13 cellular contexts compared by ENCODE assay signal in genomic region chr19:8332976-8333770, GRCh38. TPM values are rescaled to one million over a fixed set of nuclear protein-coding genes. Genes with fewer than 3 reads are reported as not detected.
DNase-seq lines count a peak whose midpoint lies in the region; ATAC-seq, FAIRE-seq and TF ChIP-seq lines count a peak whose summit lies in the region.
"Had no signal": no experiment of that assay in that cellular context is flagged by ENCODE, and none has a peak within 500 bp of the region (broad histone marks: within the 10 kb centered on the region; RNA-seq: fewer than 3 reads in every experiment).

No MANE protein-coding gene starts in this region.

- no peak overlapping the region for H3K18ac ChIP-seq in IMR-90 (ENCODE audit: low read depth, low read length)

- H2BK15ac ChIP-seq in IMR-90 (ENCODE audit: low read depth, low read length) = no peak overlapping the region

- H3K9me3 ChIP-seq in A549 (no peaks in the 10 kb centered on the region), IMR-90 (ENCODE audit: control insufficient read depth, insufficient read depth, low read length) (no peaks in the 10 kb centered on the region), iPS-15b (ENCODE audit: control insufficient read depth, insufficient read depth, low read length) (no peaks in the 10 kb centered on the region)
- no peaks in the 10 kb centered on the region for H3K9me3 ChIP-seq in CD4-positive, alpha-beta memory T cell (ENCODE audit: control insufficient read depth in 1 of 2, low read length in 2 of 2)
- H3K9me3 ChIP-seq: esophagus muscularis mucosa, upper lobe of left lung had no signal

- no peak overlapping the region for H2BK20ac ChIP-seq in IMR-90 (ENCODE audit: low read depth, low read length)

- H3K14ac ChIP-seq in IMR-90 (replicated peaks; ENCODE audit: low read depth, low read length) = no peak overlapping the region

- H3K4me3 Mint-ChIP-seq in CD4-positive, alpha-beta memory T cell = no peak overlapping the region

- H3K9me3 Mint-ChIP-seq in CD4-positive, alpha-beta memory T cell = no peaks in the 10 kb centered on the region
- H3K9me3 Mint-ChIP-seq: activated naive CD4-positive, alpha-beta T cell treated with anti-CD3 and anti-CD28 coated beads, Interleukin-2, amount 50 U/mL, for 72 hours; IgD-negative memory B cell had no signal

- H3K56ac ChIP-seq in IMR-90 (ENCODE audit: extremely low read depth, insufficient read depth, low read length) = no peak overlapping the region

- dilution Hi-C loops in IMR-90 (cut with HindIII; ENCODE audit: low sequenced_read_pairs, unreplicated experiment) = no loop called here

- ATAC-seq in A549 (no peak), IMR-90 (ENCODE audit: low read depth) (no peak)
- ATAC-seq: activated naive CD4-positive, alpha-beta T cell treated with anti-CD3 and anti-CD28 coated beads, Interleukin-2, amount 50 U/mL, for 72 hours had no signal

- H3K9me1 ChIP-seq in IMR-90 (ENCODE audit: insufficient read depth, low read length) = no peaks in the 10 kb centered on the region

- H4K20me1 ChIP-seq in IMR-90 (ENCODE audit: insufficient read depth, low read length) = no peaks in the 10 kb centered on the region

- BruUV-seq in IMR-90 (replicated peaks; lab: Mats Ljungman, UMichigan) = no TSS peak

- FAIRE-seq in A549 (lab: Jason Lieb, UNC) = no peak

- intact Hi-C loops in IMR-90 (cut with micrococcal nuclease) = no loop called here
- intact Hi-C loops in CD4-positive, alpha-beta memory T cell (cut with micrococcal nuclease) = no loop called here

- no peak for TF ChIP-seq CTCF in A549 (IDR thresholded peaks at IDR 0.05)
- no peak for TF ChIP-seq CTCF in IMR-90 (conservative IDR thresholded peaks at IDR 0.05; ENCODE audit: low read depth, low read length)

- H3K4me1 ChIP-seq in A549 (peaks cover 7% of the 10 kb centered on the region; the same call in 2 of the 3 replicates), IMR-90 (ENCODE audit: control insufficient read depth, insufficient read depth, low read length) (no peaks in the 10 kb centered on the region), iPS-15b (ENCODE audit: control insufficient read depth, insufficient read depth, low read length) (no peaks in the 10 kb centered on the region)
- peaks cover 7% of the 10 kb centered on the region for H3K4me1 ChIP-seq in CD4-positive, alpha-beta memory T cell (ENCODE audit: insufficient read depth, low read length)

- H2BK5ac ChIP-seq in IMR-90 (ENCODE audit: low read depth, low read length, poor library complexity, severe bottlenecking) = no peak overlapping the region

- no peak overlapping the region for H4K91ac ChIP-seq in IMR-90 (ENCODE audit: insufficient read depth, low read depth, low read length)

- H3K9ac ChIP-seq in IMR-90 (ENCODE audit: low read depth, low read length) (no peak overlapping the region), iPS-15b (ENCODE audit: low read depth, low read length) (no peak overlapping the region)

- no peak overlapping the region for H2AK9ac ChIP-seq in IMR-90 (replicated peaks; ENCODE audit: low read depth, low read length, poor library complexity)

- H4K5ac ChIP-seq in IMR-90 (ENCODE audit: low read depth, low read length) = no peak overlapping the region

- H3K27me3 Mint-ChIP-seq in CD4-positive, alpha-beta memory T cell = peaks cover 8% of the 10 kb centered on the region in 2 donors

- H3K36me3 Mint-ChIP-seq in CD4-positive, alpha-beta memory T cell = no peaks in the 10 kb centered on the region
- H3K36me3 Mint-ChIP-seq: activated naive CD4-positive, alpha-beta T cell treated with anti-CD3 and anti-CD28 coated beads, Interleukin-2, amount 50 U/mL, for 72 hours had no signal

- H2AK5ac ChIP-seq in IMR-90 (ENCODE audit: low read depth, low read length) = no peak overlapping the region

- peak overlapping the region; percentile 95; the same call in 2 of the 3 replicates for H3K4me2 ChIP-seq in A549
- H3K4me2 ChIP-seq in IMR-90 (ENCODE audit: low read depth, low read length) = no peak overlapping the region

- H2AFZ ChIP-seq in IMR-90 (replicated peaks; ENCODE audit: low read length, poor library complexity) = peak overlapping the region; percentile 49

- 87% methylated on average over 24 of the region's 53 CpGs for WGBS in A549 (ENCODE audit: missing lambda C conversion rate)
- WGBS in IMR-90 (ENCODE audit: extremely low coverage in 2 of 2, insufficient read length in 1 of 2), 2 experiments = 13% methylated on average over 28 of the region's 53 CpGs; no CpG with 5 or more reads in 1 of the 2 experiments

- CTCF ChIA-PET in A549 (lab: Yijun Ruan, JAX) = interaction anchor here (1.5 to 4.7 kb wide), 4 partner anchors 7 to 20 kb away, joined by 5 to 29 read pairs (median 14); no protein-coding TSS in a partner anchor
- CTCF ChIA-PET in IMR-90 (lab: Yijun Ruan, JAX) = no interaction called here
- CTCF ChIA-PET in CD4-positive, alpha-beta memory T cell (lab: Charles Lee; ENCODE audit: partially characterized antibody) = interaction anchor here (1.2 kb wide), 1 partner anchor 18 kb away, joined by 3 read pairs; no protein-coding TSS in a partner anchor

- H3K23ac ChIP-seq in IMR-90 (ENCODE audit: low read depth, low read length) = no peak overlapping the region

- in situ Hi-C loops in IMR-90 (cut with MboI; ENCODE audit: low sequenced_read_pairs) = no loop called here

- H3K27ac ChIP-seq in A549 = no peak overlapping the region
- no peak overlapping the region for H3K27ac ChIP-seq in IMR-90 (ENCODE audit: insufficient read depth, low read length)
- H3K27ac ChIP-seq in CD4-positive, alpha-beta memory T cell (ENCODE audit: low read depth, low read length) = no peak overlapping the region
- H3K27ac ChIP-seq: esophagus muscularis mucosa had no signal

- H3K79me1 ChIP-seq in IMR-90 (ENCODE audit: low read depth in 1 of 2, low read length in 2 of 2) = no peaks in the 10 kb centered on the region

- H3K4me1 Mint-ChIP-seq in CD4-positive, alpha-beta memory T cell = peaks cover 4 to 10% (median 5%) of the 10 kb centered on the region in 4 donors

- no peak for TF ChIP-seq EP300 in A549 (IDR thresholded peaks at IDR 0.05)

- no peak for TF ChIP-seq RAD21 in A549 (conservative IDR thresholded peaks at IDR 0.05 in 1 of 2, IDR thresholded peaks at IDR 0.05 in 1 of 2)
- no peak for TF ChIP-seq RAD21 in IMR-90 (IDR thresholded peaks at IDR 0.05; ENCODE audit: low read length)

- POLR2A ChIA-PET in A549 (lab: Yijun Ruan, JAX) = interaction anchor here (0.6 kb wide), 1 partner anchor 36 kb away, joined by 4 read pairs; no protein-coding TSS in a partner anchor
- POLR2A ChIA-PET in IMR-90 (lab: Charles Lee; ENCODE audit: unreplicated experiment) = no interaction called here
- POLR2A ChIA-PET in CD4-positive, alpha-beta memory T cell (lab: Charles Lee; ENCODE audit: partially characterized antibody) = no interaction called here

- H2BK120ac ChIP-seq in IMR-90 (ENCODE audit: low read depth, low read length) = no peak overlapping the region

- no peaks in the 10 kb centered on the region for H3K36me3 ChIP-seq in IMR-90 (ENCODE audit: control insufficient read depth, insufficient read depth, low read length)
- H3K36me3 ChIP-seq in iPS-15b (ENCODE audit: control insufficient read depth, insufficient read depth, low read length) = no peaks in the 10 kb centered on the region
- no peaks in the 10 kb centered on the region for H3K36me3 ChIP-seq in CD4-positive, alpha-beta memory T cell (ENCODE audit: insufficient read depth, low read length)

- no peak overlapping the region for H4K8ac ChIP-seq in IMR-90 (ENCODE audit: low read depth in 2 of 2, low read length in 2 of 2)

- no peak overlapping the region for H3K4me3 ChIP-seq in A549
- no peak overlapping the region for H3K4me3 ChIP-seq in IMR-90 (ENCODE audit: insufficient read depth, low read depth, low read length)
- peak overlapping the region; percentile 57 for H3K4me3 ChIP-seq in iPS-15b (ENCODE audit: low read depth, low read length)
- H3K4me3 ChIP-seq in CD4-positive, alpha-beta memory T cell (ENCODE audit: low read length in 2 of 2) = no peak overlapping the region

- no peak for DNase-seq in A549 (ENCODE audit: low read depth in 1 of 2, low spot score in 1 of 2)
- no peak for DNase-seq in IMR-90
- no peak for DNase-seq in CD4-positive, alpha-beta memory T cell
- no peak for DNase-seq in NCI-H345 (lab: John Stamatoyannopoulos, UW)
- no peak for DNase-seq in RPMI8226
- DNase-seq: cerebellar nuclear complex, NCI-H1436, NCI-H774 had no signal

- TF ChIP-seq POLR2A in A549 (IDR thresholded peaks at IDR 0.05; ENCODE audit: low read length) (no peak), IMR-90 (IDR thresholded peaks at IDR 0.05; ENCODE audit: low read depth, low read length) (no peak)

- no peak overlapping the region for H3K4ac ChIP-seq in IMR-90 (ENCODE audit: low read depth, low read length)

- H3K27ac Mint-ChIP-seq in CD4-positive, alpha-beta memory T cell = no peak overlapping the region
- H3K27ac Mint-ChIP-seq: activated naive CD4-positive, alpha-beta T cell treated with anti-CD3 and anti-CD28 coated beads, Interleukin-2, amount 50 U/mL, for 72 hours; IgD-negative memory B cell had no signal

- H3K27me3 ChIP-seq in IMR-90 (ENCODE audit: control insufficient read depth, insufficient read depth, low read length) = peaks cover 45% of the 10 kb centered on the region
- peaks cover 37% of the 10 kb centered on the region for H3K27me3 ChIP-seq in iPS-15b (ENCODE audit: control insufficient read depth, insufficient read depth, low read length)
- H3K27me3 ChIP-seq in CD4-positive, alpha-beta memory T cell (ENCODE audit: insufficient read depth, low read length) = peaks cover 9% of the 10 kb centered on the region

RNA-seq across cellular contexts. Expression of gene KANK3, which starts 9.9 kb away (rescaled TPM):
- 1.0 and 1.2 TPM in 2 replicates for polyA plus RNA-seq in A549 (2011; rRNA removed)
- 2.1 and 2.8 TPM in 2 replicates for polyA plus RNA-seq in A549 (2012; cell fraction: cytosol; rRNA removed)
- polyA plus RNA-seq in A549 (2012; cell fraction: nucleus; rRNA removed) = 4.1 and 5.7 TPM in 2 replicates
- polyA plus RNA-seq in A549 (2017; fragmentation: RNase III; extraction: RNeasy Plus Mini Kit Qiagen cat#74134 plus additional on column Dnase treatment) = 1.5 to 1.6 TPM (median 1.5 TPM) in 3 replicates
- 1.2 and 1.5 TPM in 2 replicates for polyA minus RNA-seq in A549 (2011; rRNA and poly(A)+ RNA removed)
- not detected in 2 replicates for total RNA-seq in IMR-90 (2012; rRNA removed)
- polyA plus RNA-seq in IMR-90 (2012; rRNA removed) = 0.04 and 0.07 TPM in 2 replicates
- 0.05 and 0.08 TPM in 2 replicates for polyA plus RNA-seq in IMR-90 (2012; cell fraction: cytosol; rRNA removed)
- 0.18 and 0.84 TPM in 2 replicates for polyA plus RNA-seq in IMR-90 (2012; cell fraction: nucleus; rRNA removed; ENCODE audit: low replicate concordance)
- total RNA-seq in CD4-positive, alpha-beta memory T cell = 1 to 10 TPM; 5.0 to 6.3 TPM
- polyA plus RNA-seq in CD4-positive, alpha-beta memory T cell = 1 to 10 TPM; 1.1 to 1.9 TPM
- polyA plus RNA-seq: IgD-negative memory B cell had no signal

RNA-seq across cellular contexts. Expression of gene RPS28, which starts 11.9 kb away (rescaled TPM):
- polyA plus RNA-seq in A549 (2011; rRNA removed) = 374 and 406 TPM in 2 replicates
- polyA plus RNA-seq in A549 (2012; cell fraction: cytosol; rRNA removed) = 710 and 713 TPM in 2 replicates
- polyA plus RNA-seq in A549 (2012; cell fraction: nucleus; rRNA removed) = 369 and 438 TPM in 2 replicates
- polyA plus RNA-seq in A549 (2017; fragmentation: RNase III; extraction: RNeasy Plus Mini Kit Qiagen cat#74134 plus additional on column Dnase treatment) = 399 to 449 TPM (median 404 TPM) in 3 replicates
- polyA minus RNA-seq in A549 (2011; rRNA and poly(A)+ RNA removed) = 95.9 and 197 TPM in 2 replicates
- total RNA-seq in IMR-90 (2012; rRNA removed) = 104 and 143 TPM in 2 replicates
- 643 and 742 TPM in 2 replicates for polyA plus RNA-seq in IMR-90 (2012; rRNA removed)
- 708 and 845 TPM in 2 replicates for polyA plus RNA-seq in IMR-90 (2012; cell fraction: cytosol; rRNA removed)
- 193 and 240 TPM in 2 replicates for polyA plus RNA-seq in IMR-90 (2012; cell fraction: nucleus; rRNA removed; ENCODE audit: low replicate concordance)
- total RNA-seq in CD4-positive, alpha-beta memory T cell = 1,000 to 10,000 TPM; 2,963 to 3,045 TPM
- polyA plus RNA-seq in CD4-positive, alpha-beta memory T cell = 1,000 to 10,000 TPM; 1,408 to 2,916 TPM

RNA-seq across cellular contexts. Expression of gene NDUFA7, which starts 12.0 kb away (rescaled TPM):
- polyA plus RNA-seq in A549 (2011; rRNA removed) = 29.7 and 44.5 TPM in 2 replicates
- polyA plus RNA-seq in A549 (2012; cell fraction: cytosol; rRNA removed) = 88.3 and 93.3 TPM in 2 replicates
- 74.6 and 91.8 TPM in 2 replicates for polyA plus RNA-seq in A549 (2012; cell fraction: nucleus; rRNA removed)
- 29.0 to 44.0 TPM (median 40.2 TPM) in 3 replicates for polyA plus RNA-seq in A549 (2017; fragmentation: RNase III; extraction: RNeasy Plus Mini Kit Qiagen cat#74134 plus additional on column Dnase treatment)
- polyA minus RNA-seq in A549 (2011; rRNA and poly(A)+ RNA removed) = 35.1 and 58.5 TPM in 2 replicates
- total RNA-seq in IMR-90 (2012; rRNA removed) = 15.8 and 20.6 TPM in 2 replicates
- polyA plus RNA-seq in IMR-90 (2012; rRNA removed) = 50.7 and 67.9 TPM in 2 replicates
- 89.2 and 152 TPM in 2 replicates for polyA plus RNA-seq in IMR-90 (2012; cell fraction: cytosol; rRNA removed)
- polyA plus RNA-seq in IMR-90 (2012; cell fraction: nucleus; rRNA removed; ENCODE audit: low replicate concordance) = 43.7 and 86.3 TPM in 2 replicates
- 10 to 100 TPM; 30.4 to 31.0 TPM for total RNA-seq in CD4-positive, alpha-beta memory T cell
- polyA plus RNA-seq in CD4-positive, alpha-beta memory T cell = 100 to 1,000 TPM; 109 to 115 TPM

RNA-seq across cellular contexts. Expression of gene CD320, which starts 25.0 kb away (rescaled TPM):
- 27.4 and 28.8 TPM in 2 replicates for polyA plus RNA-seq in A549 (2011; rRNA removed)
- polyA plus RNA-seq in A549 (2012; cell fraction: cytosol; rRNA removed) = 130 and 158 TPM in 2 replicates
- 175 and 229 TPM in 2 replicates for polyA plus RNA-seq in A549 (2012; cell fraction: nucleus; rRNA removed)
- 51.9 to 54.2 TPM (median 54.1 TPM) in 3 replicates for polyA plus RNA-seq in A549 (2017; fragmentation: RNase III; extraction: RNeasy Plus Mini Kit Qiagen cat#74134 plus additional on column Dnase treatment)
- 11.4 and 16.0 TPM in 2 replicates for polyA minus RNA-seq in A549 (2011; rRNA and poly(A)+ RNA removed)
- total RNA-seq in IMR-90 (2012; rRNA removed) = 13.3 and 15.8 TPM in 2 replicates
- 78.5 and 101 TPM in 2 replicates for polyA plus RNA-seq in IMR-90 (2012; rRNA removed)
- polyA plus RNA-seq in IMR-90 (2012; cell fraction: cytosol; rRNA removed) = 154 and 169 TPM in 2 replicates
- 36.8 and 84.4 TPM in 2 replicates for polyA plus RNA-seq in IMR-90 (2012; cell fraction: nucleus; rRNA removed; ENCODE audit: low replicate concordance)
- total RNA-seq in CD4-positive, alpha-beta memory T cell = 10 to 100 TPM; 29.6 to 29.7 TPM
- 10 to 100 TPM; 50.3 to 53.5 TPM for polyA plus RNA-seq in CD4-positive, alpha-beta memory T cell

RNA-seq across cellular contexts. Expression of gene ANGPTL4, which starts 30.8 kb away (rescaled TPM):
- polyA plus RNA-seq in A549 (2011; rRNA removed) (30.8 and 32.6 TPM in 2 replicates), A549 (2017; fragmentation: RNase III; extraction: RNeasy Plus Mini Kit Qiagen cat#74134 plus additional on column Dnase treatment) (12.3 to 18.1 TPM (median 15.1 TPM) in 3 replicates), IMR-90 (2012; rRNA removed) (19.1 and 21.5 TPM in 2 replicates)
- polyA plus RNA-seq in A549 (2012; cell fraction: cytosol; rRNA removed) = 48.7 and 67.4 TPM in 2 replicates
- 203 and 238 TPM in 2 replicates for polyA plus RNA-seq in A549 (2012; cell fraction: nucleus; rRNA removed)
- 15.6 and 19.4 TPM in 2 replicates for polyA minus RNA-seq in A549 (2011; rRNA and poly(A)+ RNA removed)
- total RNA-seq in IMR-90 (2012; rRNA removed) = 1.4 and 1.9 TPM in 2 replicates
- 14.3 and 20.8 TPM in 2 replicates for polyA plus RNA-seq in IMR-90 (2012; cell fraction: cytosol; rRNA removed)
- polyA plus RNA-seq in IMR-90 (2012; cell fraction: nucleus; rRNA removed; ENCODE audit: low replicate concordance) = 31.8 and 52.0 TPM in 2 replicates
- total RNA-seq in CD4-positive, alpha-beta memory T cell = not detected
- not detected for polyA plus RNA-seq in CD4-positive, alpha-beta memory T cell
- polyA plus RNA-seq: IgD-negative memory B cell had no signal
